In the genomic region with DNA sequence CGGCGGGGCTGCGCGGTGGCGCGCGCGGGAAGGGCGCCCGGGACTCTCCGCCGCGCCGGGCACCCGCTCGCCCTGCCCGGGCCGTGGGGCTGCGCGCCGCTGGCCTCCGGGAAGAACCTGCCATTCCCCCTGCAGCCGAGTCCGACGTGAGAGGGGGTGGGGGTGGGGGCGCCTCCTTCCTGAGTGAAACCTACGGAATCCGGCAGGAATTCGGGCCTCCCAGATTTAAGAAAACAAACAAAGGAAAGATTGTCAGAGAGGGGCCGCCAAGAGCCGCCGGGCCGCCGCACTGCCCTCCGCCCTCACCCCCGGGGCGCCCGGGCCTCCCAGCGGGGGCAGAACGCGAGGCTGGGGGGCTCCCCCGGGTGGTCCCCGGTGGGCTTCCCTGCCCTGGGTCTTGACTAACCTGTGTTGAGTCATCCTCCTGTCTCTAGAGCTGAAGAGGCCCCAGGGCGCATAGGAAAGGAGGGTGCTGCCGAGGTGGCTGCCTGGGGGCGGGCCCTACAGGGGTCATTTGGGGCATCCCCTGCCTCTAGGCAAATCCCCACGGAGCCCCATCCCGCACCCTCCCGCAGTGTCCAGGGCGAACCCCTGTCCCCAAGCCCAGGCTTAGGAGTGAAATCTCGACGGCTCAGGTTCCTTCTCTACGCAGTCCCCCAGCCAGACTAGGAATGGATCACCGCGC, we compare ENCODE assay signal across 8 cellular contexts. TPM values are rescaled to one million over a fixed set of nuclear protein-coding genes. Genes with fewer than 3 reads are reported as not detected.
A peak's percentile ranks its signal among the peaks of the same experiment; 100 is the strongest.
DNase-seq lines count a peak whose midpoint lies in the region; ATAC-seq and TF ChIP-seq lines count a peak whose summit lies in the region.

No MANE protein-coding gene starts in this region.

- no peak for TF ChIP-seq CTCF in fibroblast of villous mesenchyme (IDR thresholded peaks at IDR 0.05; ENCODE audit: insufficient read depth, low read depth, low read length)
- no peak for TF ChIP-seq CTCF in omental fat pad (IDR thresholded peaks at IDR 0.05)

- peak; percentile 49 for ATAC-seq in omental fat pad (ENCODE audit: low FRiP score)
- ATAC-seq in HG03159 (IDR thresholded peaks at IDR 0.05; ENCODE audit: unreplicated experiment) = no peak
- no peak for ATAC-seq in GM18909 (IDR thresholded peaks at IDR 0.05; ENCODE audit: poor library complexity, unreplicated experiment)

- peak overlapping the region; percentile 28 for H3K4me3 ChIP-seq in fibroblast of villous mesenchyme (ENCODE audit: low read depth, low read length)

- DNase-seq in activated CD4-positive, alpha-beta T cell treated with anti-CD3 and anti-CD28 coated beads, Interleukin-2, amount 50 U/mL, for 48 hours = peak; percentile 13 to 14
- DNase-seq in activated CD4-positive, alpha-beta T cell treated with anti-CD3 and anti-CD28 coated beads, Interleukin-2, amount 50 U/mL, for 1 hour = no peak
- peak; percentile 25 for DNase-seq in RPMI8226
- peak; percentile 72 for DNase-seq in fibroblast of villous mesenchyme (ENCODE audit: low read depth)
- no peak for DNase-seq in omental fat pad (ENCODE audit: low spot score)
- DNase-seq in stimulated activated naive CD4-positive, alpha-beta T cell (lab: John Stamatoyannopoulos, UW) = no peak

RNA-seq across cellular contexts. Expression of gene FOXP4, which starts 42.2 kb away (rescaled TPM):
- total RNA-seq in fibroblast of villous mesenchyme (2.2 and 4.5 TPM in 2 replicates), omental fat pad (1 to 10 TPM; 3.6 to 9.0 (median 5.5) TPM)

Comparison
In these comparisons a context has a peak if more than half of its experiments do, and no peak if none do; other contexts are left out.
1. DNase-seq: peak in activated CD4-positive, alpha-beta T cell treated with anti-CD3 and anti-CD28 coated beads, Interleukin-2, amount 50 U/mL, for 48 hours (2 of 2), RPMI8226 (single experiment) and fibroblast of villous mesenchyme (single experiment); none in activated CD4-positive, alpha-beta T cell treated with anti-CD3 and anti-CD28 coated beads, Interleukin-2, amount 50 U/mL, for 1 hour (single experiment), omental fat pad (single experiment) and stimulated activated naive CD4-positive, alpha-beta T cell (0 of 6).